In the genomic region with DNA sequence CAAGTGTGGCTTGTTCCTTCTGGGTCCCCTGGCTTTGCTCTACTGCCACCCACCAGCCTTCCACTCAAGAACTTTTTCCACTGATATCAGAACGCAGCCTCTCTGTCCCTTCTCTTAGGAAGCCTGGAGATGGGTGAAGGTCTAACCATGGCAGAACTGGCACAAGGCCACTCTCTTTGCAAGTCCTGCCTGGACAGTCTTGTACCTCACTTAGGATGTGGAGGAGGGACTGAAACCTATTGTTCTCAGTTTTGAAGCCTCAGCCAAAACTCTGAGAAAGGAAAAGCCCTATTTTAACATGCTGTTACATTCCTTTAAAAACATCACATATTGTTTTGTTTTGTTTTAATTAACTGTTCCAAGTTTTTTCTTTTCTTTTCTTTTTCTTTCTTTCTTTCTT, we compare ENCODE assay signal across 20 cellular contexts. TPM values are rescaled to one million over a fixed set of nuclear protein-coding genes. Genes with fewer than 3 reads are reported as not detected.
DNase-seq lines count a peak whose midpoint lies in the region; ATAC-seq and TF ChIP-seq lines count a peak whose summit lies in the region.
"Had no signal": no experiment of that assay in that cellular context is flagged by ENCODE, and none has a peak within 500 bp of the region (broad histone marks: within the 10 kb centered on the region; RNA-seq: fewer than 3 reads in every experiment).

No MANE protein-coding gene starts in this region.

- peaks cover 2% of the 10 kb centered on the region for H3K27me3 Mint-ChIP-seq in endothelial cell (ENCODE audit: unreplicated experiment)
- H3K27me3 Mint-ChIP-seq in activated naive CD8-positive, alpha-beta T cell treated with anti-CD3 and anti-CD28 coated beads for 36 hours, result no peaks in the 10 kb centered on the region
- H3K27me3 Mint-ChIP-seq: B cell had no signal

- no peak overlapping the region for H3K27ac Mint-ChIP-seq in endothelial cell (ENCODE audit: unreplicated experiment)
- no peak overlapping the region for H3K27ac Mint-ChIP-seq in activated naive CD8-positive, alpha-beta T cell treated with anti-CD3 and anti-CD28 coated beads for 36 hours
- H3K27ac Mint-ChIP-seq: B cell; CD4-positive, CD25-positive, alpha-beta regulatory T cell; GM23338; H9 had no signal

- H3K27ac ChIP-seq in heart left ventricle, result peak overlapping the region in 2 of 12 donors; percentile 7 to 30
- H3K27ac ChIP-seq: 22Rv1, BLaER1, C4-2B had no signal

- no peaks in the 10 kb centered on the region for H3K9me3 Mint-ChIP-seq in endothelial cell (ENCODE audit: unreplicated experiment)
- no peaks in the 10 kb centered on the region for H3K9me3 Mint-ChIP-seq in activated naive CD8-positive, alpha-beta T cell treated with anti-CD3 and anti-CD28 coated beads for 36 hours
- H3K9me3 Mint-ChIP-seq: CD4-positive, CD25-positive, alpha-beta regulatory T cell; CD8-positive, alpha-beta memory T cell; GM23338; H9 had no signal

- peaks cover 42% of the 10 kb centered on the region for H3K4me1 Mint-ChIP-seq in endothelial cell (ENCODE audit: unreplicated experiment)
- no peaks in the 10 kb centered on the region for H3K4me1 Mint-ChIP-seq in activated naive CD8-positive, alpha-beta T cell treated with anti-CD3 and anti-CD28 coated beads for 36 hours
- H3K4me1 Mint-ChIP-seq: B cell; CD4-positive, CD25-positive, alpha-beta regulatory T cell; CD8-positive, alpha-beta memory T cell had no signal

- H3K9me3 ChIP-seq in heart left ventricle (no peaks in the 10 kb centered on the region), adipocyte (ENCODE audit: control insufficient read depth, low read length) (no peaks in the 10 kb centered on the region)
- H3K9me3 ChIP-seq: BLaER1 had no signal

- DNase-seq in heart left ventricle (peak in 2 of 5 donors; percentile 29 to 44), left cardiac atrium (no peak), adipocyte (ENCODE audit: low read depth) (peak; percentile 11), endothelial cell (ENCODE audit: low spot score) (no peak), fibroblast of pulmonary artery (ENCODE audit: low read depth) (peak; percentile 79), ureter (ENCODE audit: low spot score) (no peak), DMS79 treated with DMSO at 0.1 percent for 48 hours (lab: John Stamatoyannopoulos, UW) (no peak)
- DNase-seq in activated naive CD8-positive, alpha-beta T cell treated with anti-CD3 and anti-CD28 coated beads for 36 hours, result no peak
- DNase-seq: CD4-positive, CD25-positive, alpha-beta regulatory T cell; CD8-positive, alpha-beta memory T cell; DMS 273 treated with DMSO at 0.1 percent for 48 hours; DMS79; GF-D8; H9 had no signal

- no peak for TF ChIP-seq POLR2A in heart left ventricle (IDR thresholded peaks at IDR 0.05)

- TF ChIP-seq CTCF in heart left ventricle (IDR thresholded peaks at IDR 0.05) (no peak), endothelial cell (IDR thresholded peaks at IDR 0.05; ENCODE audit: unreplicated experiment) (no peak), fibroblast of pulmonary artery (IDR thresholded peaks at IDR 0.05; ENCODE audit: low read length, missing control alignments) (no peak)

- H3K9ac ChIP-seq in adipocyte (ENCODE audit: low read length), result no peak overlapping the region
- H3K9ac ChIP-seq: BLaER1 had no signal

- intact Hi-C loops in heart left ventricle (cut with DNase I) (loop anchor here in 2 of 10 donors (5.0 to 10.0 kb wide), 2 partner anchors 60 to 123 kb away; a partner anchor contains a TSS), left cardiac atrium (cut with DNase I) (no loop called here)

- ATAC-seq in heart left ventricle (peak in 3 of 4 donors; percentile 25 to 35 (median 33)), left cardiac atrium (no peak)
- ATAC-seq: GM23338, HCT116 had no signal

- H3K4me3 ChIP-seq in heart left ventricle (no peak overlapping the region), adipocyte (ENCODE audit: low read length) (no peak overlapping the region), fibroblast of pulmonary artery (replicated peaks; ENCODE audit: low read depth, low read length) (no peak overlapping the region)
- H3K4me3 ChIP-seq: BLaER1, GM23338 had no signal

- H3K4me3 Mint-ChIP-seq in endothelial cell (ENCODE audit: unreplicated experiment), result peak overlapping the region; percentile 26
- no peak overlapping the region for H3K4me3 Mint-ChIP-seq in activated naive CD8-positive, alpha-beta T cell treated with anti-CD3 and anti-CD28 coated beads for 36 hours
- H3K4me3 Mint-ChIP-seq: B cell; CD4-positive, CD25-positive, alpha-beta regulatory T cell; CD8-positive, alpha-beta memory T cell; GM23338; H9 had no signal

- no peaks in the 10 kb centered on the region for H3K27me3 ChIP-seq in heart left ventricle
- no peaks in the 10 kb centered on the region for H3K27me3 ChIP-seq in adipocyte (replicated peaks; ENCODE audit: control insufficient read depth, insufficient read depth, low read length)
- H3K27me3 ChIP-seq: BLaER1 had no signal

- H3K36me3 Mint-ChIP-seq in endothelial cell (ENCODE audit: low read depth, unreplicated experiment), result peaks cover 5% of the 10 kb centered on the region
- H3K36me3 Mint-ChIP-seq in activated naive CD8-positive, alpha-beta T cell treated with anti-CD3 and anti-CD28 coated beads for 36 hours, result no peaks in the 10 kb centered on the region
- H3K36me3 Mint-ChIP-seq: CD4-positive, CD25-positive, alpha-beta regulatory T cell; CD8-positive, alpha-beta memory T cell had no signal

- H3K4me1 ChIP-seq in heart left ventricle, result peaks cover 4 to 53% (median 32%) of the 10 kb centered on the region in 12 donors
- H3K4me1 ChIP-seq in adipocyte (ENCODE audit: control insufficient read depth, insufficient read depth, low read length), result peaks cover 23% of the 10 kb centered on the region

- no peaks in the 10 kb centered on the region for H3K36me3 ChIP-seq in heart left ventricle
- H3K36me3 ChIP-seq in adipocyte (ENCODE audit: control insufficient read depth, insufficient read depth, low read length, severe bottlenecking), result no peaks in the 10 kb centered on the region
- H3K36me3 ChIP-seq: BLaER1 had no signal

- 57 to 80% (median 67%) methylated on average over 1 of the region's 1 CpG for WGBS in heart left ventricle, 4 donors

RNA-seq across cellular contexts. Expression of a gene that starts 58.9 kb away (rescaled TPM):
- total RNA-seq in heart left ventricle (10 to 100 TPM; 23.9 to 42.3 (median 33.2) TPM), left cardiac atrium (10 to 100 TPM; 34.3 to 35.2 TPM), endothelial cell (ENCODE audit: unreplicated experiment) (47.4 TPM), ureter (69.9 TPM)
- 10 to 100 TPM in 1 of 2 donors, 1 to 10 TPM in 1; 8.5 to 17.3 TPM for polyA plus RNA-seq in heart left ventricle
- total RNA-seq in activated naive CD8-positive, alpha-beta T cell treated with anti-CD3 and anti-CD28 coated beads for 36 hours, result 10 to 100 TPM; 19.2 to 20.2 TPM

Comparison
In these comparisons a context has a peak if more than half of its experiments do, and no peak if none do; other contexts are left out.
1. ATAC-seq: peak in heart left ventricle (3 of 4); none in left cardiac atrium (0 of 2).
2. DNase-seq: peak in adipocyte (single experiment) and fibroblast of pulmonary artery (single experiment); none in left cardiac atrium (single experiment), endothelial cell (single experiment), ureter (single experiment), DMS79 treated with DMSO at 0.1 percent for 48 hours (single experiment) and activated naive CD8-positive, alpha-beta T cell treated with anti-CD3 and anti-CD28 coated beads for 36 hours (single experiment).